Comparison of ENCODE assay signal across 12 cellular contexts in genomic region chr1:31509124-31510072, GRCh38.
DNase-seq lines count a peak whose midpoint lies in the region; ATAC-seq and TF ChIP-seq lines count a peak whose summit lies in the region.
"Had no signal": no experiment of that assay in that cellular context is flagged by ENCODE, and none has a peak within 500 bp of the region (broad histone marks: within the 10 kb centered on the region; RNA-seq: fewer than 3 reads in every experiment).

No MANE protein-coding gene starts in this region.

- no peaks in the 10 kb centered on the region for H3K9me3 Mint-ChIP-seq in activated naive CD8-positive, alpha-beta T cell treated with anti-CD3 and anti-CD28 coated beads, Interleukin-2, amount 50 U/mL, for 24 hours
- peaks cover 2% of the 10 kb centered on the region for H3K9me3 Mint-ChIP-seq in activated naive CD8-positive, alpha-beta T cell treated with anti-CD3 and anti-CD28 coated beads for 36 hours
- no peaks in the 10 kb centered on the region for H3K9me3 Mint-ChIP-seq in T-helper 1 cell treated with Interleukin-12 subunit alpha and Interleukin-12 subunit beta and Interleukin-4 antibody, amounts not matched to agents 30 μg/mL and 1 μg/mL, for 36 hours
- H3K9me3 Mint-ChIP-seq in endodermal cell = no peaks in the 10 kb centered on the region
- H3K9me3 Mint-ChIP-seq: activated naive CD4-positive, alpha-beta T cell treated with anti-CD3 and anti-CD28 coated beads, Interleukin-2, amount 50 U/mL, for 24 hours had no signal

- H3K4me1 Mint-ChIP-seq in activated naive CD8-positive, alpha-beta T cell treated with anti-CD3 and anti-CD28 coated beads, Interleukin-2, amount 50 U/mL, for 24 hours = peaks cover 17% of the 10 kb centered on the region
- peaks cover 18% of the 10 kb centered on the region for H3K4me1 Mint-ChIP-seq in activated naive CD8-positive, alpha-beta T cell treated with anti-CD3 and anti-CD28 coated beads for 36 hours
- peaks cover 31% of the 10 kb centered on the region for H3K4me1 Mint-ChIP-seq in T-helper 1 cell treated with Interleukin-12 subunit alpha and Interleukin-12 subunit beta and Interleukin-4 antibody, amounts not matched to agents 30 μg/mL and 1 μg/mL, for 36 hours (ENCODE audit: low read depth)
- H3K4me1 Mint-ChIP-seq in endodermal cell = peaks cover 51% of the 10 kb centered on the region

- H3K4me1 ChIP-seq in thyroid gland (peaks cover 0 to 2% of the 10 kb centered on the region in 2 donors), endodermal cell (ENCODE audit: control insufficient read depth, insufficient read depth, low read length) (no peaks in the 10 kb centered on the region)

- intact Hi-C loops in thyroid gland (cut with DNase I) = no loop called here

- no peak overlapping the region for H3K9ac ChIP-seq in endodermal cell (ENCODE audit: extremely low read depth, low read length, poor library complexity, severe bottlenecking)

- H3K27ac Mint-ChIP-seq in activated naive CD8-positive, alpha-beta T cell treated with anti-CD3 and anti-CD28 coated beads, Interleukin-2, amount 50 U/mL, for 24 hours = no peak overlapping the region
- H3K27ac Mint-ChIP-seq in activated naive CD8-positive, alpha-beta T cell treated with anti-CD3 and anti-CD28 coated beads for 36 hours = no peak overlapping the region
- H3K27ac Mint-ChIP-seq in T-helper 1 cell treated with Interleukin-12 subunit alpha and Interleukin-12 subunit beta and Interleukin-4 antibody, amounts not matched to agents 30 μg/mL and 1 μg/mL, for 36 hours = peak overlapping the region; percentile 68
- H3K27ac Mint-ChIP-seq in endodermal cell = no peak overlapping the region
- H3K27ac Mint-ChIP-seq: activated naive CD4-positive, alpha-beta T cell treated with anti-CD3 and anti-CD28 coated beads, Interleukin-2, amount 50 U/mL, for 24 hours had no signal

- H3K36me3 ChIP-seq in thyroid gland = no peaks in the 10 kb centered on the region
- no peaks in the 10 kb centered on the region for H3K36me3 ChIP-seq in endodermal cell (ENCODE audit: control insufficient read depth, insufficient read depth, low read length)

- H3K36me3 Mint-ChIP-seq in activated naive CD8-positive, alpha-beta T cell treated with anti-CD3 and anti-CD28 coated beads, Interleukin-2, amount 50 U/mL, for 24 hours (ENCODE audit: low read depth) = no peaks in the 10 kb centered on the region
- H3K36me3 Mint-ChIP-seq in activated naive CD8-positive, alpha-beta T cell treated with anti-CD3 and anti-CD28 coated beads for 36 hours = no peaks in the 10 kb centered on the region
- H3K36me3 Mint-ChIP-seq in T-helper 1 cell treated with Interleukin-12 subunit alpha and Interleukin-12 subunit beta and Interleukin-4 antibody, amounts not matched to agents 30 μg/mL and 1 μg/mL, for 36 hours (ENCODE audit: low read depth) = no peaks in the 10 kb centered on the region
- H3K36me3 Mint-ChIP-seq in endodermal cell (ENCODE audit: low read depth) = no peaks in the 10 kb centered on the region

- peak; percentile 8 for DNase-seq in activated naive CD8-positive, alpha-beta T cell treated with anti-CD3 and anti-CD28 coated beads, Interleukin-2, amount 50 U/mL, for 24 hours
- no peak for DNase-seq in activated naive CD8-positive, alpha-beta T cell treated with anti-CD3 and anti-CD28 coated beads for 36 hours
- no peak for DNase-seq in anterior cingulate cortex (lab: John Stamatoyannopoulos, UW)
- no peak for DNase-seq in thyroid gland
- DNase-seq in endodermal cell = no peak
- DNase-seq in UCSD-AML1 (lab: John Stamatoyannopoulos, UW; ENCODE audit: unreplicated experiment) = no peak
- DNase-seq: effector memory CD4-positive, alpha-beta T cell; NCI-H82; posterior cingulate gyrus had no signal

- no peaks in the 10 kb centered on the region for H3K9me3 ChIP-seq in thyroid gland
- H3K9me3 ChIP-seq in endodermal cell (ENCODE audit: control insufficient read depth, low read length) = peaks cover 9% of the 10 kb centered on the region

- no peak overlapping the region for H3K4me3 ChIP-seq in thyroid gland (replicated peaks in 1 of 3)
- H3K4me3 ChIP-seq in endodermal cell (ENCODE audit: low read length) = no peak overlapping the region

- ATAC-seq in activated naive CD8-positive, alpha-beta T cell treated with anti-CD3 and anti-CD28 coated beads, Interleukin-2, amount 50 U/mL, for 24 hours = peak; percentile 34
- peak; percentile 42 for ATAC-seq in HG02943 (IDR thresholded peaks at IDR 0.05; ENCODE audit: low read depth, unreplicated experiment)

- no peak overlapping the region for H3K27ac ChIP-seq in thyroid gland
- H3K27ac ChIP-seq in endodermal cell (ENCODE audit: low read depth, low read length) = no peak overlapping the region

- TF ChIP-seq CTCF in thyroid gland (IDR thresholded peaks at IDR 0.05) (no peak), endodermal cell (conservative IDR thresholded peaks at IDR 0.05) (no peak)

- 89 to 92% methylated on average over 6 to 7 of the region's 7 CpGs for WGBS in thyroid gland, 2 donors
- 94 to 97% methylated on average over 4 to 7 of the region's 7 CpGs for WGBS in endodermal cell (ENCODE audit: insufficient coverage in 1 of 2, insufficient read length in 1 of 2), 2 experiments

- H3K27me3 Mint-ChIP-seq in activated naive CD8-positive, alpha-beta T cell treated with anti-CD3 and anti-CD28 coated beads, Interleukin-2, amount 50 U/mL, for 24 hours = peaks cover 14% of the 10 kb centered on the region
- no peaks in the 10 kb centered on the region for H3K27me3 Mint-ChIP-seq in activated naive CD8-positive, alpha-beta T cell treated with anti-CD3 and anti-CD28 coated beads for 36 hours
- peaks cover 13% of the 10 kb centered on the region for H3K27me3 Mint-ChIP-seq in T-helper 1 cell treated with Interleukin-12 subunit alpha and Interleukin-12 subunit beta and Interleukin-4 antibody, amounts not matched to agents 30 μg/mL and 1 μg/mL, for 36 hours (ENCODE audit: low read depth)
- no peaks in the 10 kb centered on the region for H3K27me3 Mint-ChIP-seq in endodermal cell (ENCODE audit: insufficient read depth)

- no peak overlapping the region for H3K4me3 Mint-ChIP-seq in activated naive CD8-positive, alpha-beta T cell treated with anti-CD3 and anti-CD28 coated beads, Interleukin-2, amount 50 U/mL, for 24 hours
- H3K4me3 Mint-ChIP-seq in activated naive CD8-positive, alpha-beta T cell treated with anti-CD3 and anti-CD28 coated beads for 36 hours = no peak overlapping the region
- H3K4me3 Mint-ChIP-seq in T-helper 1 cell treated with Interleukin-12 subunit alpha and Interleukin-12 subunit beta and Interleukin-4 antibody, amounts not matched to agents 30 μg/mL and 1 μg/mL, for 36 hours = peak overlapping the region; percentile 33
- no peak overlapping the region for H3K4me3 Mint-ChIP-seq in endodermal cell
- H3K4me3 Mint-ChIP-seq: activated naive CD4-positive, alpha-beta T cell treated with anti-CD3 and anti-CD28 coated beads, Interleukin-2, amount 50 U/mL, for 24 hours had no signal

- no peak for TF ChIP-seq POLR2A in thyroid gland (IDR thresholded peaks at IDR 0.05)

- no peaks in the 10 kb centered on the region for H3K27me3 ChIP-seq in thyroid gland
- H3K27me3 ChIP-seq in endodermal cell (ENCODE audit: control insufficient read depth, insufficient read depth, low read length, poor library complexity, severe bottlenecking) = no peaks in the 10 kb centered on the region
